8 cellular contexts compared by ENCODE assay signal in genomic region chr4:56757270-56757746, GRCh38.
DNase-seq lines count a peak whose midpoint lies in the region; ATAC-seq and TF ChIP-seq lines count a peak whose summit lies in the region.

No MANE protein-coding gene starts in this region.

- H4K20me1 ChIP-seq in BLaER1 treated with 17β-estradiol and CSF1 and Interleukin-3, amounts not matched to agents 10 nM and 100 nM: no peaks in the 10 kb centered on the region

- peak overlapping the region in 2 of 10 experiments; percentile 34 to 41; a peak in 2 of 20 replicates for H3K4me3 ChIP-seq in BLaER1 treated with 17β-estradiol and CSF1 and Interleukin-3, amounts not matched to agents 10 nM and 100 nM
- no peak overlapping the region for H3K4me3 ChIP-seq in foreskin fibroblast (ENCODE audit: low read depth in 1 of 2, low read length in 2 of 2)
- no peak overlapping the region for H3K4me3 ChIP-seq in thyroid gland (replicated peaks in 1 of 3)

- peak overlapping the region; percentile 67 for H3K4me3 Mint-ChIP-seq in activated CD8-positive, alpha-beta memory T cell treated with anti-CD3 and anti-CD28 coated beads, Interleukin-2, amount 10 ng/mL, durations not matched to agents 7 days and 5 days

- peaks cover 40 to 51% (median 44%) of the 10 kb centered on the region in 10 experiments for H3K4me1 ChIP-seq in BLaER1 treated with 17β-estradiol and CSF1 and Interleukin-3, amounts not matched to agents 10 nM and 100 nM
- H3K4me1 ChIP-seq in thyroid gland: peaks cover 22 to 28% of the 10 kb centered on the region in 2 donors

- WGBS in thyroid gland, 2 donors: 77 to 93% methylated on average over 3 to 5 of the region's 5 CpGs

- H3K27ac Mint-ChIP-seq in activated CD8-positive, alpha-beta memory T cell treated with anti-CD3 and anti-CD28 coated beads, Interleukin-2, amount 10 ng/mL, durations not matched to agents 7 days and 5 days: peak overlapping the region; percentile 100

- ATAC-seq in GM21367 (IDR thresholded peaks at IDR 0.05; ENCODE audit: unreplicated experiment) (peak; percentile 38), HG03521 (IDR thresholded peaks at IDR 0.05; ENCODE audit: unreplicated experiment) (peak; percentile 39)
- peak; percentile 64 for ATAC-seq in activated CD8-positive, alpha-beta memory T cell treated with anti-CD3 and anti-CD28 coated beads, Interleukin-2, amount 10 ng/mL, durations not matched to agents 7 days and 5 days

- peaks cover 4% of the 10 kb centered on the region for H3K36me3 Mint-ChIP-seq in activated CD8-positive, alpha-beta memory T cell treated with anti-CD3 and anti-CD28 coated beads, Interleukin-2, amount 10 ng/mL, durations not matched to agents 7 days and 5 days

- H3K27me3 ChIP-seq in BLaER1 treated with 17β-estradiol and CSF1 and Interleukin-3, amounts not matched to agents 10 nM and 100 nM: no peaks in the 10 kb centered on the region
- no peaks in the 10 kb centered on the region for H3K27me3 ChIP-seq in thyroid gland

- TF ChIP-seq CTCF in foreskin fibroblast (IDR thresholded peaks at IDR 0.05; ENCODE audit: low read depth, low read length) (no peak), thyroid gland (IDR thresholded peaks at IDR 0.05) (no peak)

- TF ChIP-seq POLR2A in thyroid gland (IDR thresholded peaks at IDR 0.05): no peak

- CTCF ChIA-PET in activated CD8-positive, alpha-beta memory T cell treated with anti-CD3 and anti-CD28 coated beads, Interleukin-2, amount 10 ng/mL, durations not matched to agents 7 days and 5 days (lab: Charles Lee): interaction anchor here (0.6 to 2.8 kb wide), 11 partner anchors 12 to 181 kb away, joined by 3 to 21 read pairs (median 4); no protein-coding TSS in a partner anchor

- H3K27me3 Mint-ChIP-seq in activated CD8-positive, alpha-beta memory T cell treated with anti-CD3 and anti-CD28 coated beads, Interleukin-2, amount 10 ng/mL, durations not matched to agents 7 days and 5 days: no peaks in the 10 kb centered on the region

- no peaks in the 10 kb centered on the region for H3K36me3 ChIP-seq in BLaER1 treated with 17β-estradiol and CSF1 and Interleukin-3, amounts not matched to agents 10 nM and 100 nM
- no peaks in the 10 kb centered on the region for H3K36me3 ChIP-seq in thyroid gland

- H3K4me1 Mint-ChIP-seq in activated CD8-positive, alpha-beta memory T cell treated with anti-CD3 and anti-CD28 coated beads, Interleukin-2, amount 10 ng/mL, durations not matched to agents 7 days and 5 days: peaks cover 44% of the 10 kb centered on the region

- peak overlapping the region in 9 of 11 experiments; percentile 13 to 72 (median 69); a peak in 17 of 22 replicates for H3K9ac ChIP-seq in BLaER1 treated with 17β-estradiol and CSF1 and Interleukin-3, amounts not matched to agents 10 nM and 100 nM

- H3K4me2 ChIP-seq in BLaER1 treated with 17β-estradiol and CSF1 and Interleukin-3, amounts not matched to agents 10 nM and 100 nM: peak overlapping the region; percentile 77 to 90 (median 83)

- DNase-seq in activated CD8-positive, alpha-beta memory T cell treated with anti-CD3 and anti-CD28 coated beads, Interleukin-2, amount 10 ng/mL, durations not matched to agents 7 days and 5 days: peak; percentile 56
- DNase-seq in foreskin fibroblast (peak; percentile 68 to 79), thyroid gland (peak; percentile 14 to 40), UCSD-AML1 (lab: John Stamatoyannopoulos, UW; ENCODE audit: unreplicated experiment) (no peak), NCI-H345 treated with DMSO at 0.1 percent for 48 hours (lab: John Stamatoyannopoulos, UW; ENCODE audit: unreplicated experiment) (no peak)

- peak overlapping the region in 9 of 11 experiments; percentile 55 to 85 (median 76); a peak in 18 of 22 replicates for H3K27ac ChIP-seq in BLaER1 treated with 17β-estradiol and CSF1 and Interleukin-3, amounts not matched to agents 10 nM and 100 nM
- H3K27ac ChIP-seq in thyroid gland: peak overlapping the region; percentile 88 to 95 (median 94)

- H3K9me3 Mint-ChIP-seq in activated CD8-positive, alpha-beta memory T cell treated with anti-CD3 and anti-CD28 coated beads, Interleukin-2, amount 10 ng/mL, durations not matched to agents 7 days and 5 days (ENCODE audit: low read depth): no peaks in the 10 kb centered on the region

- intact Hi-C loops in thyroid gland (cut with DNase I): no loop called here

- peaks cover 11 to 35% (median 26%) of the 10 kb centered on the region in 11 experiments; a peak in 19 of 22 replicates for H3K9me3 ChIP-seq in BLaER1 treated with 17β-estradiol and CSF1 and Interleukin-3, amounts not matched to agents 10 nM and 100 nM (replicated peaks in 1 of 11)
- no peaks in the 10 kb centered on the region for H3K9me3 ChIP-seq in thyroid gland

Comparison
In these comparisons a context has a peak if more than half of its experiments do, and no peak if none do; other contexts are left out.
1. DNase-seq: peak in activated CD8-positive, alpha-beta memory T cell treated with anti-CD3 and anti-CD28 coated beads, Interleukin-2, amount 10 ng/mL, durations not matched to agents 7 days and 5 days (single experiment), foreskin fibroblast (2 of 2) and thyroid gland (2 of 2); none in UCSD-AML1 (single experiment) and NCI-H345 treated with DMSO at 0.1 percent for 48 hours (single experiment).
2. Peak in every context shown above with its lines, with median percentiles within 50 percentile points of each other: ATAC-seq.